Comparison of ENCODE assay signal across 12 cellular contexts in genomic region chr16:56558024-56558747, GRCh38. TPM values are rescaled to one million over a fixed set of nuclear protein-coding genes. Genes with fewer than 3 reads are reported as not detected.
A peak's percentile ranks its signal among the peaks of the same experiment; 100 is the strongest.
DNase-seq lines count a peak whose midpoint lies in the region; ATAC-seq, FAIRE-seq and TF ChIP-seq lines count a peak whose summit lies in the region.
"Had no signal": no experiment of that assay in that cellular context is flagged by ENCODE, and none has a peak within 500 bp of the region (broad histone marks: within the 10 kb centered on the region; RNA-seq: fewer than 3 reads in every experiment).

No MANE protein-coding gene starts in this region.

- in situ Hi-C loops in HepG2 (cut with HindIII; ENCODE audit: extremely low pct_ligation_motif_present, low pct_unique_long_range_greater_than_20kb): no loop called here

- no peak for TF ChIP-seq POLR2A in HepG2 (IDR thresholded peaks at IDR 0.05; ENCODE audit: insufficient read depth in 1 of 2, low read depth in 2 of 2, low read length in 2 of 2)
- TF ChIP-seq POLR2A in right lobe of liver (IDR thresholded peaks at IDR 0.05): no peak
- TF ChIP-seq POLR2A in GM12892 (IDR thresholded peaks at IDR 0.05; ENCODE audit: low read depth, low read length): no peak

- 38% methylated on average over 7 of the region's 8 CpGs for WGBS in HepG2 (ENCODE audit: low lambda C conversion rate)
- 90% methylated on average over 1 of the region's 8 CpGs for WGBS in right lobe of liver (ENCODE audit: insufficient coverage, low coverage, low lambda C conversion rate, missing lambda C conversion rate)

- H3K36me3 ChIP-seq in HepG2 (replicated peaks in 1 of 2; ENCODE audit: control insufficient read depth in 1 of 2, insufficient read depth in 2 of 2, low read length in 2 of 2): no peaks in the 10 kb centered on the region
- no peaks in the 10 kb centered on the region for H3K36me3 ChIP-seq in right lobe of liver

- H3K4me1 ChIP-seq in HepG2 (ENCODE audit: insufficient read depth, low read length): peaks cover 45% of the 10 kb centered on the region
- H3K4me1 ChIP-seq in right lobe of liver: no peaks in the 10 kb centered on the region

- no peak for TF ChIP-seq RAD21 in HepG2 (CRISPR knock-in tag; IDR thresholded peaks at IDR 0.05)

- POLR2A ChIA-PET in HepG2 (lab: Yijun Ruan, JAX): no interaction called here

- intact Hi-C loops in HepG2 (cut with micrococcal nuclease; ENCODE audit: unreplicated experiment): no loop called here
- intact Hi-C loops in right lobe of liver (cut with DNase I): no loop called here

- no peaks in the 10 kb centered on the region for H4K20me1 ChIP-seq in HepG2 (ENCODE audit: insufficient read depth, low read length)

- ATAC-seq in HepG2: peak; percentile 23; the same call in 2 of the 3 replicates
- ATAC-seq in right lobe of liver: no peak
- no peak for ATAC-seq in GM21737 (IDR thresholded peaks at IDR 0.05; ENCODE audit: unreplicated experiment)
- no peak for ATAC-seq in HG03354 (IDR thresholded peaks at IDR 0.05; ENCODE audit: poor library complexity, severe bottlenecking, unreplicated experiment)
- ATAC-seq: natural killer cell had no signal

- TF ChIP-seq CTCF in HepG2 (CRISPR knock-in tag; IDR thresholded peaks at IDR 0.05) (no peak), right lobe of liver (IDR thresholded peaks at IDR 0.05) (no peak)

- no peaks in the 10 kb centered on the region for H3K9me3 ChIP-seq in HepG2 (ENCODE audit: low read length)
- no peaks in the 10 kb centered on the region for H3K9me3 ChIP-seq in right lobe of liver

- DNase-seq in HepG2 (ENCODE audit: low spot score): no peak
- DNase-seq in right lobe of liver: no peak
- DNase-seq in RPMI8226: peak; percentile 69
- peak; percentile 69 for DNase-seq in fibroblast of peridontal ligament (ENCODE audit: extremely low read depth)
- DNase-seq in urothelium cell line (ENCODE audit: low spot score): peak; percentile 87
- DNase-seq in GM12892 (ENCODE audit: insufficient read length): no peak
- DNase-seq: erythroblast, natural killer cell, NCI-H510A had no signal

- no peak overlapping the region for H2AFZ ChIP-seq in HepG2 (ENCODE audit: low read length)

- H3K9ac ChIP-seq in HepG2 (ENCODE audit: insufficient read depth, low read depth, low read length): no peak overlapping the region

- BruUV-seq in HepG2 (replicated peaks; lab: Mats Ljungman, UMichigan): no TSS peak

- FAIRE-seq in HepG2 (lab: Jason Lieb, UNC) (no peak), urothelium cell line (lab: Jason Lieb, UNC) (peak; percentile 70), GM12892 (lab: Jason Lieb, UNC) (no peak)

- CTCF ChIA-PET in HepG2 (lab: Yijun Ruan, JAX; ENCODE audit: low intra/inter-chr PET ratio, low total read pairs): no interaction called here

- H3K79me2 ChIP-seq in HepG2 (ENCODE audit: insufficient read depth, low read length): no peaks in the 10 kb centered on the region

- H3K27me3 ChIP-seq in HepG2 (ENCODE audit: control insufficient read depth in 1 of 2, insufficient read depth in 2 of 2, low read length in 2 of 2) (peaks cover 3 to 25% of the 10 kb centered on the region in 2 experiments; a peak in 4 of 5 replicates), right lobe of liver (no peaks in the 10 kb centered on the region)

- H3K4me2 ChIP-seq in HepG2 (ENCODE audit: low read depth, low read length): no peak overlapping the region

- H3K27ac ChIP-seq in HepG2 (ENCODE audit: extremely low read length, insufficient read depth, low read length): no peak overlapping the region
- no peak overlapping the region for H3K27ac ChIP-seq in right lobe of liver
- H3K27ac ChIP-seq: C4-2B had no signal

- TF ChIP-seq EP300 in HepG2 (IDR thresholded peaks at IDR 0.05; ENCODE audit: low read depth in 2 of 2, low read length in 2 of 2) (no peak), HepG2 (CRISPR knock-in tag; IDR thresholded peaks at IDR 0.05; ENCODE audit: borderline replicate concordance) (no peak)

- H3K4me3 ChIP-seq in HepG2 (replicated peaks in 1 of 3; ENCODE audit: insufficient read depth in 1 of 3, low read depth in 2 of 3, low read length in 3 of 3) (no peak overlapping the region), right lobe of liver (no peak overlapping the region)

RNA-seq across cellular contexts. Expression of gene MT4, which starts 6.7 kb away (rescaled TPM):
- total RNA-seq in HepG2 (2016; rRNA removed; fragmentation: Illumina TruSeq; extraction: Trizol) (not detected in 2 replicates), right lobe of liver (not detected)
- total RNA-seq in HepG2 (2016; cell fraction: cytosol; rRNA removed; fragmentation: Illumina TruSeq; extraction: Trizol; ENCODE audit: low read depth): not detected in 2 replicates
- total RNA-seq in HepG2 (2016; cell fraction: insoluble cytoplasmic fraction; rRNA removed; fragmentation: Illumina TruSeq; extraction: Trizol): not detected in 2 replicates
- total RNA-seq in HepG2 (2016; cell fraction: membrane; rRNA removed; fragmentation: Illumina TruSeq; extraction: Trizol): not detected in 2 replicates
- not detected in 2 replicates for total RNA-seq in HepG2 (2016; cell fraction: nucleus; rRNA removed; fragmentation: Illumina TruSeq; extraction: Trizol)
- polyA plus RNA-seq in HepG2 (2011; rRNA removed): not detected in 2 replicates
- not detected in 2 replicates for polyA plus RNA-seq in HepG2 (2011; cell fraction: cytosol; rRNA removed)
- polyA plus RNA-seq in HepG2 (2011; cell fraction: nucleus; rRNA removed): not detected in 2 replicates
- polyA plus RNA-seq in HepG2 (2012): not detected in 2 replicates
- not detected in 2 replicates for polyA plus RNA-seq in HepG2 (2016; cell fraction: cytosol; fragmentation: Illumina TruSeq; extraction: Trizol; ENCODE audit: low read depth)
- polyA plus RNA-seq in HepG2 (2016; cell fraction: insoluble cytoplasmic fraction; fragmentation: Illumina TruSeq; extraction: Trizol; ENCODE audit: low read depth): not detected in 2 replicates
- polyA plus RNA-seq in HepG2 (2016; cell fraction: membrane; fragmentation: Illumina TruSeq; extraction: Trizol; ENCODE audit: low read depth): not detected in 2 replicates
- not detected in 2 replicates for polyA plus RNA-seq in HepG2 (2016; cell fraction: nucleus; fragmentation: Illumina TruSeq; extraction: Trizol; ENCODE audit: insufficient read depth, low read depth)
- not detected in 2 replicates for polyA minus RNA-seq in HepG2 (2011; rRNA and poly(A)+ RNA removed; ENCODE audit: low replicate concordance)
- not detected in 2 replicates for polyA minus RNA-seq in HepG2 (2011; cell fraction: cytosol; rRNA and poly(A)+ RNA removed)
- polyA minus RNA-seq in HepG2 (2011; cell fraction: nucleus; rRNA and poly(A)+ RNA removed): not detected in 2 replicates
- polyA plus RNA-seq in GM12892 (2012; ENCODE audit: missing spikeins): not detected
- total RNA-seq: natural killer cell had no signal

RNA-seq across cellular contexts. Expression of gene MT3, which starts 31.1 kb away (rescaled TPM):
- total RNA-seq in HepG2 (2016; rRNA removed; fragmentation: Illumina TruSeq; extraction: Trizol) (not detected in 2 replicates), right lobe of liver (under 1 TPM in 1 of 6 experiments, not detected in 5; 0.62 TPM)
- not detected in 2 replicates for total RNA-seq in HepG2 (2016; cell fraction: cytosol; rRNA removed; fragmentation: Illumina TruSeq; extraction: Trizol; ENCODE audit: low read depth)
- total RNA-seq in HepG2 (2016; cell fraction: insoluble cytoplasmic fraction; rRNA removed; fragmentation: Illumina TruSeq; extraction: Trizol): not detected in 2 replicates
- not detected in 2 replicates for total RNA-seq in HepG2 (2016; cell fraction: membrane; rRNA removed; fragmentation: Illumina TruSeq; extraction: Trizol)
- not detected in 2 replicates for total RNA-seq in HepG2 (2016; cell fraction: nucleus; rRNA removed; fragmentation: Illumina TruSeq; extraction: Trizol)
- polyA plus RNA-seq in HepG2 (2011; rRNA removed): not detected in 2 replicates
- not detected in 2 replicates for polyA plus RNA-seq in HepG2 (2011; cell fraction: cytosol; rRNA removed)
- polyA plus RNA-seq in HepG2 (2011; cell fraction: nucleus; rRNA removed): not detected in 2 replicates
- not detected in 2 replicates for polyA plus RNA-seq in HepG2 (2012)
- polyA plus RNA-seq in HepG2 (2016; cell fraction: cytosol; fragmentation: Illumina TruSeq; extraction: Trizol; ENCODE audit: low read depth): not detected in 2 replicates
- not detected in 2 replicates for polyA plus RNA-seq in HepG2 (2016; cell fraction: insoluble cytoplasmic fraction; fragmentation: Illumina TruSeq; extraction: Trizol; ENCODE audit: low read depth)
- polyA plus RNA-seq in HepG2 (2016; cell fraction: membrane; fragmentation: Illumina TruSeq; extraction: Trizol; ENCODE audit: low read depth): not detected in 2 replicates
- polyA plus RNA-seq in HepG2 (2016; cell fraction: nucleus; fragmentation: Illumina TruSeq; extraction: Trizol; ENCODE audit: insufficient read depth, low read depth): not detected in 2 replicates
- polyA minus RNA-seq in HepG2 (2011; rRNA and poly(A)+ RNA removed; ENCODE audit: low replicate concordance): not detected in 2 replicates
- not detected in 2 replicates for polyA minus RNA-seq in HepG2 (2011; cell fraction: cytosol; rRNA and poly(A)+ RNA removed)
- polyA minus RNA-seq in HepG2 (2011; cell fraction: nucleus; rRNA and poly(A)+ RNA removed): not detected in 2 replicates
- not detected for polyA plus RNA-seq in GM12892 (2012; ENCODE audit: missing spikeins)
- total RNA-seq: natural killer cell had no signal

RNA-seq across cellular contexts. Expression of gene BBS2, which starts 38.4 kb away (rescaled TPM):
- total RNA-seq in HepG2 (2016; rRNA removed; fragmentation: Illumina TruSeq; extraction: Trizol) (59.7 and 63.5 TPM in 2 replicates), right lobe of liver (10 to 100 TPM in 4 of 6 experiments, 1 to 10 TPM in 2; 5.6 to 18.4 (median 10.5) TPM)
- total RNA-seq in HepG2 (2016; cell fraction: cytosol; rRNA removed; fragmentation: Illumina TruSeq; extraction: Trizol; ENCODE audit: low read depth): 11.6 and 13.5 TPM in 2 replicates
- 58.4 and 59.3 TPM in 2 replicates for total RNA-seq in HepG2 (2016; cell fraction: insoluble cytoplasmic fraction; rRNA removed; fragmentation: Illumina TruSeq; extraction: Trizol)
- 13.6 and 15.7 TPM in 2 replicates for total RNA-seq in HepG2 (2016; cell fraction: membrane; rRNA removed; fragmentation: Illumina TruSeq; extraction: Trizol)
- total RNA-seq in HepG2 (2016; cell fraction: nucleus; rRNA removed; fragmentation: Illumina TruSeq; extraction: Trizol): 42.3 and 45.1 TPM in 2 replicates
- polyA plus RNA-seq in HepG2 (2011; rRNA removed): 58.2 and 68.3 TPM in 2 replicates
- 25.1 and 27.0 TPM in 2 replicates for polyA plus RNA-seq in HepG2 (2011; cell fraction: cytosol; rRNA removed)
- polyA plus RNA-seq in HepG2 (2011; cell fraction: nucleus; rRNA removed): 95.3 and 104 TPM in 2 replicates
- polyA plus RNA-seq in HepG2 (2012): 30.0 and 44.8 TPM in 2 replicates
- 2.8 and 2.9 TPM in 2 replicates for polyA plus RNA-seq in HepG2 (2016; cell fraction: cytosol; fragmentation: Illumina TruSeq; extraction: Trizol; ENCODE audit: low read depth)
- polyA plus RNA-seq in HepG2 (2016; cell fraction: insoluble cytoplasmic fraction; fragmentation: Illumina TruSeq; extraction: Trizol; ENCODE audit: low read depth): 44.4 and 54.3 TPM in 2 replicates
- 3.6 and 5.8 TPM in 2 replicates for polyA plus RNA-seq in HepG2 (2016; cell fraction: membrane; fragmentation: Illumina TruSeq; extraction: Trizol; ENCODE audit: low read depth)
- polyA plus RNA-seq in HepG2 (2016; cell fraction: nucleus; fragmentation: Illumina TruSeq; extraction: Trizol; ENCODE audit: insufficient read depth, low read depth): 51.0 and 65.6 TPM in 2 replicates
- polyA minus RNA-seq in HepG2 (2011; rRNA and poly(A)+ RNA removed; ENCODE audit: low replicate concordance): 43.0 and 46.6 TPM in 2 replicates
- polyA minus RNA-seq in HepG2 (2011; cell fraction: cytosol; rRNA and poly(A)+ RNA removed): 29.7 and 39.9 TPM in 2 replicates
- 56.1 and 67.9 TPM in 2 replicates for polyA minus RNA-seq in HepG2 (2011; cell fraction: nucleus; rRNA and poly(A)+ RNA removed)
- 25.7 TPM for polyA plus RNA-seq in GM12892 (2012; ENCODE audit: missing spikeins)

RNA-seq across cellular contexts. Expression of gene MT2A, which starts 50.2 kb away (rescaled TPM):
- total RNA-seq in HepG2 (2016; rRNA removed; fragmentation: Illumina TruSeq; extraction: Trizol) (371 and 409 TPM in 2 replicates), right lobe of liver (1,000 to 10,000 TPM in 5 of 6 experiments, 100 to 1,000 TPM in 1; 946 to 4,033 (median 2,228) TPM)
- 157 and 189 TPM in 2 replicates for total RNA-seq in HepG2 (2016; cell fraction: cytosol; rRNA removed; fragmentation: Illumina TruSeq; extraction: Trizol; ENCODE audit: low read depth)
- 352 and 408 TPM in 2 replicates for total RNA-seq in HepG2 (2016; cell fraction: insoluble cytoplasmic fraction; rRNA removed; fragmentation: Illumina TruSeq; extraction: Trizol)
- total RNA-seq in HepG2 (2016; cell fraction: membrane; rRNA removed; fragmentation: Illumina TruSeq; extraction: Trizol): 229 and 245 TPM in 2 replicates
- 163 and 193 TPM in 2 replicates for total RNA-seq in HepG2 (2016; cell fraction: nucleus; rRNA removed; fragmentation: Illumina TruSeq; extraction: Trizol)
- 115 and 135 TPM in 2 replicates for polyA plus RNA-seq in HepG2 (2011; rRNA removed)
- polyA plus RNA-seq in HepG2 (2011; cell fraction: cytosol; rRNA removed): 73.7 and 154 TPM in 2 replicates
- 59.7 and 92.9 TPM in 2 replicates for polyA plus RNA-seq in HepG2 (2011; cell fraction: nucleus; rRNA removed)
- polyA plus RNA-seq in HepG2 (2012): 238 and 414 TPM in 2 replicates
- 372 and 462 TPM in 2 replicates for polyA plus RNA-seq in HepG2 (2016; cell fraction: cytosol; fragmentation: Illumina TruSeq; extraction: Trizol; ENCODE audit: low read depth)
- polyA plus RNA-seq in HepG2 (2016; cell fraction: insoluble cytoplasmic fraction; fragmentation: Illumina TruSeq; extraction: Trizol; ENCODE audit: low read depth): 827 and 1,007 TPM in 2 replicates
- polyA plus RNA-seq in HepG2 (2016; cell fraction: membrane; fragmentation: Illumina TruSeq; extraction: Trizol; ENCODE audit: low read depth): 520 and 590 TPM in 2 replicates
- polyA plus RNA-seq in HepG2 (2016; cell fraction: nucleus; fragmentation: Illumina TruSeq; extraction: Trizol; ENCODE audit: insufficient read depth, low read depth): 496 and 540 TPM in 2 replicates
- polyA minus RNA-seq in HepG2 (2011; rRNA and poly(A)+ RNA removed; ENCODE audit: low replicate concordance): 32.0 and 145 TPM in 2 replicates
- polyA minus RNA-seq in HepG2 (2011; cell fraction: cytosol; rRNA and poly(A)+ RNA removed): 123 and 174 TPM in 2 replicates
- 12.1 and 19.8 TPM in 2 replicates for polyA minus RNA-seq in HepG2 (2011; cell fraction: nucleus; rRNA and poly(A)+ RNA removed)
- polyA plus RNA-seq in GM12892 (2012; ENCODE audit: missing spikeins): 24.2 TPM

Comparison
In these comparisons a context has a peak if more than half of its experiments do, and no peak if none do; other contexts are left out.
1. DNase-seq: peak in RPMI8226 (single experiment), fibroblast of peridontal ligament (single experiment) and urothelium cell line (single experiment); none in HepG2 (single experiment), right lobe of liver (0 of 3) and GM12892 (single experiment).